ENCODE assay signal across 1 cellular context in genomic region chr5:170248172-170248571, GRCh38.
TF ChIP-seq lines count a peak whose summit lies in the region.

No MANE protein-coding gene starts in this region.

TF ChIP-seq in K562, 482 proteins besides CTCF, POLR2A, EP300 and RAD21:
- TF ChIP-seq FOXJ3 (CRISPR knock-in tag; IDR thresholded peaks at IDR 0.05) (no peak), HCFC1 (IDR thresholded peaks at IDR 0.05; ENCODE audit: low read depth, low read length) (no peak), ZFP30 (CRISPR knock-in tag; IDR thresholded peaks at IDR 0.05; ENCODE audit: borderline replicate concordance) (no peak), MYBL2 (IDR thresholded peaks at IDR 0.05; ENCODE audit: low read depth) (no peak), MYBL2 (CRISPR knock-in tag; IDR thresholded peaks at IDR 0.05; ENCODE audit: borderline replicate concordance) (no peak), ZNF146 (CRISPR knock-in tag; IDR thresholded peaks at IDR 0.05; ENCODE audit: unreplicated experiment) (no peak), E2F3 (CRISPR knock-in tag; IDR thresholded peaks at IDR 0.05) (no peak), ZNF57 (CRISPR knock-in tag; IDR thresholded peaks at IDR 0.05) (no peak), IRF1 (CRISPR knock-in tag; IDR thresholded peaks at IDR 0.05; ENCODE audit: borderline replicate concordance) (no peak), HLTF (IDR thresholded peaks at IDR 0.05) (no peak), ZNF274 (IDR thresholded peaks at IDR 0.05; ENCODE audit: borderline replicate concordance, low read depth, low read length) (no peak), ZNF695 (CRISPR knock-in tag; IDR thresholded peaks at IDR 0.05) (no peak), CCAR2 (IDR thresholded peaks at IDR 0.05; ENCODE audit: low read depth, low read length) (no peak), ZNF766 (CRISPR knock-in tag; conservative IDR thresholded peaks at IDR 0.05) (no peak), ZBTB9 (CRISPR knock-in tag; IDR thresholded peaks at IDR 0.05) (no peak)
